In genomic region chr18:57581301-57581934, GRCh38 we compare ENCODE assay signal across 8 cellular contexts.
DNase-seq lines count a peak whose midpoint lies in the region; ATAC-seq lines count a peak whose summit lies in the region.

No MANE protein-coding gene starts in this region.

- ATAC-seq in HG02884 (IDR thresholded peaks at IDR 0.05; ENCODE audit: unreplicated experiment): peak; percentile 85

- peak; percentile 1 for DNase-seq in NCI-H2029 (lab: John Stamatoyannopoulos, UW)
- no peak for DNase-seq in NCI-H2029 treated with DMSO at 0.1 percent for 48 hours (lab: John Stamatoyannopoulos, UW)
- peak; percentile 90 for DNase-seq in NOMO-1 treated with DMSO at 0.1 percent for 48 hours (lab: John Stamatoyannopoulos, UW; ENCODE audit: unreplicated experiment)
- peak; percentile 74 for DNase-seq in pons (ENCODE audit: low spot score)
- no peak for DNase-seq in activated gamma-delta T cell (lab: John Stamatoyannopoulos, UW)
- no peak for DNase-seq in stimulated activated CD4-positive, alpha-beta T cell treated with anti-CD3 and anti-CD28 coated beads, Interleukin-2, amount 100 ng/mL, for 24 hours
- DNase-seq in activated gamma-delta T cell treated with Interleukin-2 at 50 U/mL for 16 hours: no peak

Comparison
In these comparisons a context has a peak if more than half of its experiments do, and no peak if none do; other contexts are left out.
1. DNase-seq: peak in NCI-H2029 (single experiment), NOMO-1 treated with DMSO at 0.1 percent for 48 hours (single experiment) and pons (single experiment); none in NCI-H2029 treated with DMSO at 0.1 percent for 48 hours (single experiment), activated gamma-delta T cell (single experiment), stimulated activated CD4-positive, alpha-beta T cell treated with anti-CD3 and anti-CD28 coated beads, Interleukin-2, amount 100 ng/mL, for 24 hours (0 of 2) and activated gamma-delta T cell treated with Interleukin-2 at 50 U/mL for 16 hours (single experiment).